13 cellular contexts compared by ENCODE assay signal in genomic region chr4:128163177-128164117, GRCh38.
DNase-seq lines count a peak whose midpoint lies in the region; ATAC-seq, FAIRE-seq and TF ChIP-seq lines count a peak whose summit lies in the region.
"Had no signal": no experiment of that assay in that cellular context is flagged by ENCODE, and none has a peak within 500 bp of the region (broad histone marks: within the 10 kb centered on the region; RNA-seq: fewer than 3 reads in every experiment).

No MANE protein-coding gene starts in this region.

- no peak overlapping the region for H3K27ac Mint-ChIP-seq in glutamatergic neuron (ENCODE audit: unreplicated experiment)

- H3K9me2 ChIP-seq in MM.1S (replicated peaks; ENCODE audit: insufficient read depth, low read length), result no peaks in the 10 kb centered on the region

- H3K4me1 Mint-ChIP-seq in glutamatergic neuron (ENCODE audit: low read depth, unreplicated experiment), result no peaks in the 10 kb centered on the region

- dilution Hi-C loops in keratinocyte (cut with MboI; ENCODE audit: extremely low pct_ligation_motif_present, low sequenced_read_pairs), result no loop called here

- no peaks in the 10 kb centered on the region for H3K9me1 ChIP-seq in keratinocyte (ENCODE audit: control insufficient read depth, extremely low read depth, insufficient read depth, low read length)

- H3K27ac ChIP-seq in HUES48 (ENCODE audit: low read depth, low read length) (peak overlapping the region; percentile 87), keratinocyte (ENCODE audit: control insufficient read depth, insufficient read depth, low read length) (peak overlapping the region; percentile 45), MM.1S (ENCODE audit: low read length) (no peak overlapping the region)
- H3K27ac ChIP-seq: coronary artery, lower lobe of right lung had no signal

- H3F3A ChIP-seq in MM.1S (ENCODE audit: insufficient read depth, low read length), result no peaks in the 10 kb centered on the region

- H2AFZ ChIP-seq in keratinocyte (ENCODE audit: control insufficient read depth, low read length), result no peak overlapping the region
- no peak overlapping the region for H2AFZ ChIP-seq in MM.1S (ENCODE audit: low read length)

- FAIRE-seq in bronchial epithelial cell (lab: Jason Lieb, UNC) (no peak), keratinocyte (lab: Jason Lieb, UNC) (no peak)

- H3K27me3 ChIP-seq in HUES48 (ENCODE audit: control insufficient read depth, insufficient read depth, low read length) (no peaks in the 10 kb centered on the region), bronchial epithelial cell (ENCODE audit: control insufficient read depth, insufficient read depth, low read length) (no peaks in the 10 kb centered on the region), keratinocyte (ENCODE audit: control insufficient read depth, extremely low read depth, insufficient read depth, low read length) (no peaks in the 10 kb centered on the region), MM.1S (replicated peaks; ENCODE audit: insufficient read depth, low read length) (no peaks in the 10 kb centered on the region)

- TF ChIP-seq CTCF in bronchial epithelial cell (IDR thresholded peaks at IDR 0.05; ENCODE audit: insufficient read depth, low read length, severe bottlenecking) (no peak), keratinocyte (optimal IDR thresholded peaks at IDR 0.05 in 1 of 3, IDR thresholded peaks at IDR 0.05 in 1 of 3, conservative IDR thresholded peaks at IDR 0.05 in 1 of 3; ENCODE audit: extremely low read depth in 1 of 3, insufficient read depth in 2 of 3, low read length in 3 of 3) (no peak), MM.1S (IDR thresholded peaks at IDR 0.05; ENCODE audit: low read length) (no peak), glutamatergic neuron (IDR thresholded peaks at IDR 0.05; ENCODE audit: partially characterized antibody, unreplicated experiment) (no peak)

- H3K27me3 Mint-ChIP-seq in glutamatergic neuron (ENCODE audit: unreplicated experiment), result no peaks in the 10 kb centered on the region

- no peak for ATAC-seq in HG03460 (IDR thresholded peaks at IDR 0.05; ENCODE audit: unreplicated experiment)
- ATAC-seq: activated T-cell treated with anti-CD3 and anti-CD28 coated beads, Interleukin-2, amount 50 U/mL, for 4 hours had no signal

- no peak overlapping the region for H3K4me3 Mint-ChIP-seq in glutamatergic neuron (ENCODE audit: unreplicated experiment)
- H3K4me3 Mint-ChIP-seq: activated T-cell treated with anti-CD3 and anti-CD28 coated beads, Interleukin-2, amount 50 U/mL, for 4 hours had no signal

- H3K36me3 ChIP-seq in HUES48 (ENCODE audit: control insufficient read depth, insufficient read depth, low read length), result no peaks in the 10 kb centered on the region
- H3K36me3 ChIP-seq in bronchial epithelial cell (ENCODE audit: control insufficient read depth, insufficient read depth, low read length), result no peaks in the 10 kb centered on the region
- no peaks in the 10 kb centered on the region for H3K36me3 ChIP-seq in keratinocyte (ENCODE audit: control insufficient read depth in 2 of 2, extremely low read depth in 1 of 2, insufficient read depth in 2 of 2, low read length in 2 of 2)
- no peaks in the 10 kb centered on the region for H3K36me3 ChIP-seq in MM.1S (replicated peaks; ENCODE audit: insufficient read depth, low read length)
- H3K36me3 ChIP-seq: lower lobe of right lung had no signal

- H3K4me1 ChIP-seq in HUES48 (ENCODE audit: control insufficient read depth, insufficient read depth, low read length) (peaks cover 42% of the 10 kb centered on the region), keratinocyte (ENCODE audit: control insufficient read depth, extremely low read depth, insufficient read depth, low read length) (peaks cover 11% of the 10 kb centered on the region), MM.1S (ENCODE audit: low read length) (no peaks in the 10 kb centered on the region)
- H3K4me1 ChIP-seq: lower lobe of right lung had no signal

- no peaks in the 10 kb centered on the region for H3K9me3 ChIP-seq in HUES48 (ENCODE audit: control insufficient read depth, insufficient read depth, low read length)
- no peaks in the 10 kb centered on the region for H3K9me3 ChIP-seq in keratinocyte (ENCODE audit: control insufficient read depth, low read depth, low read length)
- H3K9me3 ChIP-seq in MM.1S (replicated peaks; ENCODE audit: insufficient read depth, low read length), result no peaks in the 10 kb centered on the region
- H3K9me3 ChIP-seq: lower lobe of right lung had no signal

- H3K4me3 ChIP-seq in HUES48 (ENCODE audit: low read depth, low read length) (no peak overlapping the region), bronchial epithelial cell (ENCODE audit: low read depth, low read length) (no peak overlapping the region), keratinocyte (ENCODE audit: control insufficient read depth in 2 of 3, extremely low read depth in 1 of 3, insufficient read depth in 2 of 3, low read depth in 1 of 3, low read length in 3 of 3) (no peak overlapping the region), MM.1S (ENCODE audit: low read length) (no peak overlapping the region)
- H3K4me3 ChIP-seq: coronary artery, lower lobe of right lung had no signal

- no peaks in the 10 kb centered on the region for H3K9me3 Mint-ChIP-seq in glutamatergic neuron (ENCODE audit: unreplicated experiment)
- H3K9me3 Mint-ChIP-seq: activated T-cell treated with anti-CD3 and anti-CD28 coated beads, Interleukin-2, amount 50 U/mL, for 4 hours had no signal

- H3K9ac ChIP-seq in HUES48 (ENCODE audit: low read depth, low read length) (peak overlapping the region; percentile 47; the same call in 1 of the 2 replicates), keratinocyte (ENCODE audit: control insufficient read depth, extremely low read depth, insufficient read depth, low read length) (no peak overlapping the region), MM.1S (ENCODE audit: low read length) (no peak overlapping the region)

- no peaks in the 10 kb centered on the region for H3K79me2 ChIP-seq in keratinocyte (ENCODE audit: control insufficient read depth, insufficient read depth, low read length)
- H3K79me2 ChIP-seq in MM.1S (ENCODE audit: low read length), result no peaks in the 10 kb centered on the region

- H3K4me2 ChIP-seq in keratinocyte (ENCODE audit: control insufficient read depth, extremely low read depth, insufficient read depth, low read depth, low read length) (peak overlapping the region; percentile 49), MM.1S (ENCODE audit: low read depth, low read length) (no peak overlapping the region)

- H4K20me1 ChIP-seq in keratinocyte (ENCODE audit: control insufficient read depth, extremely low read depth, insufficient read depth, low read length), result no peaks in the 10 kb centered on the region
- no peaks in the 10 kb centered on the region for H4K20me1 ChIP-seq in MM.1S (ENCODE audit: insufficient read depth, low read length)

- peak; percentile 32 for DNase-seq in AG08395 (ENCODE audit: low spot score)
- peak; percentile 97 for DNase-seq in bronchial epithelial cell (ENCODE audit: low read depth)
- no peak for DNase-seq in keratinocyte (ENCODE audit: low read depth, low spot score)
- no peak for DNase-seq in MM.1S
- DNase-seq in glutamatergic neuron, result no peak
- DNase-seq in NCI-H69 (lab: John Stamatoyannopoulos, UW), result no peak
- DNase-seq: activated T-cell treated with anti-CD3 and anti-CD28 coated beads, Interleukin-2, amount 50 U/mL, for 4 hours; GOT3; lower lobe of right lung; NCI-H510A had no signal

- H3K36me3 Mint-ChIP-seq in glutamatergic neuron (ENCODE audit: unreplicated experiment), result no peaks in the 10 kb centered on the region

Comparison
In these comparisons a context has a peak if more than half of its experiments do, and no peak if none do; other contexts are left out.
1. DNase-seq: peak in AG08395 (single experiment) and bronchial epithelial cell (single experiment); none in keratinocyte (single experiment), MM.1S (single experiment), glutamatergic neuron (single experiment) and NCI-H69 (single experiment).